ENCODE assay signal across 12 cellular contexts in the genomic region with DNA sequence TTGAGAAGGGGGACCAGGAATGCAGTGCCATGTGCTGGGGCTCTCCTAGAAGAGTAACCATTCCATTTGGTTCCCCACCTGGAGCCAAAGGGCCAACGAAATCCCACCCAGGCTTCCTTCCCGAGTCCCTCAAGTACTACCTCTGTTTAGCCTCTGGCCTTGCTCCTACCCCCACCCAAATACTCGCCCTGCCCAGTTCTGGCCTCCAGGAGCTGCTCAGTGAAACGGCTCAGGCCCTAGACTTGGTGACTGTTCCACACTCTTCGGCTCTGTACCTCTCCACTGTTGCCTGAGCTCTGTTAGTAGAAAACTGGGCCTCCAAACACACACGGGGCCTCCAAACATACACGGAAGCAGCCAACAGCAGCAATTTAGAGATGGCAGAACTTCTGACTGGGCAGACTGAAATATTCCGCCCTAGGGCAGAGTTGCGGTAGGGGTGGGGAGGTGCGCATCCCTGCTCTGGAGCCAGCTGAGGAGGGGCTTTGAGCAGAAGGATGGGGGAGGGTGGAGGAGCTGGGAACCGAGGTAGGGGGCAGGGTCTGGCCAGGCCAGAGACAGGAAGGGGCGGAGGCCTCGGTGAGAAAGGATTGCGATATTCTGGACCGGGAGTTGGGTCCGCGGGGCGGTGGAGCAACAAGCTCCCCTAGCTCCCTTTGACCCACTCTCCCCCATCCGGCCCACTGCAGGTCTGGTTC. TPM values are rescaled to one million over a fixed set of nuclear protein-coding genes. Genes with fewer than 3 reads are reported as not detected.
A peak's percentile ranks its signal among the peaks of the same experiment; 100 is the strongest.
DNase-seq lines count a peak whose midpoint lies in the region; ATAC-seq and TF ChIP-seq lines count a peak whose summit lies in the region.
"Had no signal": no experiment of that assay in that cellular context is flagged by ENCODE, and none has a peak within 500 bp of the region (broad histone marks: within the 10 kb centered on the region; RNA-seq: fewer than 3 reads in every experiment).

No MANE protein-coding gene starts in this region.

- no peaks in the 10 kb centered on the region for H3K36me3 ChIP-seq in HUES48 (ENCODE audit: control insufficient read depth, insufficient read depth, low read length)
- H3K36me3 ChIP-seq: left lung had no signal

- intact Hi-C loops in CD14-positive monocyte (cut with micrococcal nuclease), result no loop called here
- intact Hi-C loops in dendritic cell treated with granulocyte-macrophage colony-stimulating factor and Interleukin-4, amounts not matched to agents 40 ng/mL and 50 ng/mL, for 4 days (cut with micrococcal nuclease), result no loop called here

- DNase-seq in CD14-positive monocyte (ENCODE audit: low spot score) (no peak), neural crest cell (ENCODE audit: low read depth, low spot score) (no peak), inferior parietal cortex (ENCODE audit: extremely low spot score) (no peak), superior temporal gyrus (ENCODE audit: extremely low spot score) (no peak)
- DNase-seq: activated effector memory CD4-positive, alpha-beta T cell treated with anti-CD3 and anti-CD28 coated beads, Interleukin-2, amount 50 U/mL, for 16 hours; left lung; NCI-H446; stimulated activated CD4-positive, alpha-beta T cell treated with anti-CD3 and anti-CD28 coated beads, Interleukin-12 subunit alpha, Interleukin-12 subunit beta, amount 100 ng/mL, for 4 hours had no signal

- H3K27me3 Mint-ChIP-seq in CD14-positive monocyte (ENCODE audit: low read depth in 3 of 3) (peaks cover 90 to 99% (median 95%) of the 10 kb centered on the region in 3 donors), neural crest cell (ENCODE audit: low read depth) (peaks cover 95% of the 10 kb centered on the region)
- peaks cover 94% of the 10 kb centered on the region for H3K27me3 Mint-ChIP-seq in dendritic cell treated with granulocyte-macrophage colony-stimulating factor and Interleukin-4, amounts not matched to agents 40 ng/mL and 50 ng/mL, for 4 days

- H3K9me3 ChIP-seq in HUES48 (ENCODE audit: control insufficient read depth, insufficient read depth, low read length), result no peaks in the 10 kb centered on the region
- H3K9me3 ChIP-seq: left lung had no signal

- H3K9ac ChIP-seq in HUES48 (ENCODE audit: low read depth, low read length), result no peak overlapping the region

- ATAC-seq in HG02571 (IDR thresholded peaks at IDR 0.05; ENCODE audit: unreplicated experiment) (no peak), HG02588 (IDR thresholded peaks at IDR 0.05; ENCODE audit: unreplicated experiment) (no peak)
- ATAC-seq: left lung had no signal

- no peak overlapping the region for H3K27ac Mint-ChIP-seq in CD14-positive monocyte
- no peak overlapping the region for H3K27ac Mint-ChIP-seq in dendritic cell treated with granulocyte-macrophage colony-stimulating factor and Interleukin-4, amounts not matched to agents 40 ng/mL and 50 ng/mL, for 4 days
- H3K27ac Mint-ChIP-seq in neural crest cell (ENCODE audit: unreplicated experiment), result no peak overlapping the region

- H3K9me3 Mint-ChIP-seq in CD14-positive monocyte (peaks cover 0 to 60% (median 37%) of the 10 kb centered on the region in 7 donors), neural crest cell (no peaks in the 10 kb centered on the region)
- H3K9me3 Mint-ChIP-seq in dendritic cell treated with granulocyte-macrophage colony-stimulating factor and Interleukin-4, amounts not matched to agents 40 ng/mL and 50 ng/mL, for 4 days, result no peaks in the 10 kb centered on the region

- H3K27me3 ChIP-seq in HUES48 (ENCODE audit: control insufficient read depth, insufficient read depth, low read length), result peaks cover 95% of the 10 kb centered on the region

- H3K27ac ChIP-seq in HUES48 (ENCODE audit: low read depth, low read length), result no peak overlapping the region
- H3K27ac ChIP-seq: left lung had no signal

- H3K4me1 Mint-ChIP-seq in CD14-positive monocyte (peaks cover 79% of the 10 kb centered on the region), neural crest cell (peaks cover 55% of the 10 kb centered on the region)
- H3K4me1 Mint-ChIP-seq in dendritic cell treated with granulocyte-macrophage colony-stimulating factor and Interleukin-4, amounts not matched to agents 40 ng/mL and 50 ng/mL, for 4 days (ENCODE audit: low read depth), result peaks cover 86% of the 10 kb centered on the region

- H3K4me1 ChIP-seq in HUES48 (ENCODE audit: control insufficient read depth, insufficient read depth, low read length), result peaks cover 51% of the 10 kb centered on the region

- H3K36me3 Mint-ChIP-seq in CD14-positive monocyte (peaks cover 18 to 33% of the 10 kb centered on the region in 2 donors), neural crest cell (ENCODE audit: low read depth) (peaks cover 22% of the 10 kb centered on the region)
- H3K36me3 Mint-ChIP-seq in dendritic cell treated with granulocyte-macrophage colony-stimulating factor and Interleukin-4, amounts not matched to agents 40 ng/mL and 50 ng/mL, for 4 days (ENCODE audit: low read depth), result no peaks in the 10 kb centered on the region

- TF ChIP-seq CTCF in CD14-positive monocyte (IDR thresholded peaks at IDR 0.05) (no peak), neural crest cell (conservative IDR thresholded peaks at IDR 0.05) (no peak)

- peak overlapping the region; percentile 51 for H3K4me3 ChIP-seq in HUES48 (ENCODE audit: low read depth, low read length)

- peak overlapping the region; percentile 79 to 97 for H3K4me3 Mint-ChIP-seq in CD14-positive monocyte
- peak overlapping the region; percentile 72 for H3K4me3 Mint-ChIP-seq in dendritic cell treated with granulocyte-macrophage colony-stimulating factor and Interleukin-4, amounts not matched to agents 40 ng/mL and 50 ng/mL, for 4 days
- H3K4me3 Mint-ChIP-seq in neural crest cell, result peak overlapping the region; percentile 85

RNA-seq across cellular contexts. Expression of a gene that starts 4.3 kb away (rescaled TPM):
- polyA plus RNA-seq in CD14-positive monocyte, result not detected
- total RNA-seq in neural crest cell, result 12.4 and 15.1 TPM in 2 replicates
